1 cellular context compared by ENCODE assay signal in genomic region chr4:21387683-21388082, GRCh38.
A peak's percentile ranks its signal among the peaks of the same experiment; 100 is the strongest.
TF ChIP-seq lines count a peak whose summit lies in the region.

No MANE protein-coding gene starts in this region.

TF ChIP-seq in IMR-90, 13 proteins besides CTCF, POLR2A, EP300 and RAD21:
- peak; percentile 18; the same call in 1 of the 2 replicates for TF ChIP-seq CEBPB (IDR thresholded peaks at IDR 0.05; ENCODE audit: low read depth, low read length)
- TF ChIP-seq MAFK (IDR thresholded peaks at IDR 0.05; ENCODE audit: low read depth, low read length), result no peak
- TF ChIP-seq NFE2L2 (IDR thresholded peaks at IDR 0.05; ENCODE audit: low read depth, low read length), result no peak
